ENCODE assay signal across 8 cellular contexts in the genomic region with DNA sequence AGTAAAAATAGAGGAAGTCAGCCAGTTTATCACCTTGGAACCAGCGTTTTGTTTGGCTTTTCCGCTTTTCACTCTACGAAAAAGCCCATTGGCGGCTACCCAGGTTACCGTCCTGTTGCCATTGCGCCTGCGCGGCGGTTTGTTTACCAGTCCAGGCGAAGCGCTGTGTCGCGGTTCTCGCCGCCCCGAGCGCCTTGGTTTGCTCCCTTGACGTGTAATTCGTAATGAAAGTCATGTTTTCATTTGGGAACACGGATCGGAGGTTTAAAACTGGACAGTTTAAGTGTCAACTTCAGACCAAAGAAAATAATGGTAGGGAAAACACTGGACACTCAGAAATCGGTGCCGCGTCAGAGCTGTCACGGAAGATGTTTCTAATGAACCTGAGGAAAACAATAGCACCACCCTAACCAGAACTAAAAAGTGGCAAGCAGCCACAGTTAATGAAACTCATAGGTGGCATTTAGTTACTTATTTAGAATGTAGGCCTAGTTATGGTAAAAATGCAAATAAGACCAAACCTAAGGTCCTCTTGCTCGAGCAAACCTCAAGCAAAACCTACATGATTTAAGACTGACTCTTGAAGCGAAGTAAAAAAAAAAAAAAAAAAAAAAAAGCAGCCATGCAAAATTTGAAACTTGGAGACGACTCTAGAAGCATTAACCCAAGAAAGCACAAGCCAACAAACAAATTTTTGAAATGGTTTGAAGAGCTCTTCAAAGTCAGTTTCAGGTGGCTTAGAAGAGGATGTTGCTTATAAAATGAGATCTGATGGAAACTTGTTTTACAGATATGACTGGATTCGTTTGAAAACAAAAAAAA. TPM values are rescaled to one million over a fixed set of nuclear protein-coding genes. Genes with fewer than 3 reads are reported as not detected.
A peak's percentile ranks its signal among the peaks of the same experiment; 100 is the strongest.
DNase-seq lines count a peak whose midpoint lies in the region; ATAC-seq, FAIRE-seq and TF ChIP-seq lines count a peak whose summit lies in the region.

No MANE protein-coding gene starts in this region.

- peak overlapping the region; percentile 96 to 98 (median 98) for H3K27ac Mint-ChIP-seq in CD14-positive monocyte
- H3K27ac Mint-ChIP-seq in mesothelial cell of epicardium, result peak overlapping the region; percentile 98

- H3K4me3 Mint-ChIP-seq in CD14-positive monocyte (peak overlapping the region; percentile 83 to 95), mesothelial cell of epicardium (peak overlapping the region; percentile 92)

- peak; percentile 94 for DNase-seq in CD14-positive monocyte (ENCODE audit: low spot score)
- peak; percentile 81 for DNase-seq in HK-2 (ENCODE audit: unreplicated experiment)
- peak; percentile 91 for DNase-seq in NOMO-1 treated with DMSO at 0.1 percent for 48 hours (lab: John Stamatoyannopoulos, UW; ENCODE audit: unreplicated experiment)
- DNase-seq in activated CD8-positive, alpha-beta memory T cell treated with anti-CD3 and anti-CD28 coated beads, Interleukin-2, amount 50 U/mL, for 24 hours (ENCODE audit: extremely low read depth), result peak; percentile 79
- DNase-seq in mesothelial cell of epicardium (ENCODE audit: low spot score in 2 of 2, unreplicated experiment in 2 of 2), result peak; percentile 88 to 90
- peak; percentile 80 to 83 for DNase-seq in stimulated activated CD8-positive, alpha-beta memory T cell treated with anti-CD3 and anti-CD28 coated beads, Interleukin-15, amount 100 ng/mL, for 48 hours (ENCODE audit: low read depth in 2 of 2)

- peak; percentile 70 for FAIRE-seq in endometrium (lab: Jason Lieb, UNC)

- intact Hi-C loops in CD14-positive monocyte (cut with micrococcal nuclease), result loop anchor here in 1 of 2 donors (10.0 kb wide), 1 partner anchor 82 kb away; a partner anchor contains a TSS

- H3K27me3 Mint-ChIP-seq in CD14-positive monocyte (ENCODE audit: low read depth in 3 of 3), result peaks cover 0 to 3% (median 0%) of the 10 kb centered on the region in 3 donors
- H3K27me3 Mint-ChIP-seq in mesothelial cell of epicardium (ENCODE audit: low read depth), result no peaks in the 10 kb centered on the region

- H3K9me3 Mint-ChIP-seq in CD14-positive monocyte (peaks cover 0 to 2% (median 0%) of the 10 kb centered on the region in 7 donors), mesothelial cell of epicardium (no peaks in the 10 kb centered on the region)

- TF ChIP-seq CTCF in CD14-positive monocyte (IDR thresholded peaks at IDR 0.05) (no peak), mesothelial cell of epicardium (IDR thresholded peaks at IDR 0.05; ENCODE audit: unreplicated experiment) (no peak)

- ATAC-seq in GM19455 (IDR thresholded peaks at IDR 0.05; ENCODE audit: unreplicated experiment), result peak; percentile 60

- H3K4me1 Mint-ChIP-seq in CD14-positive monocyte, result peaks cover 29% of the 10 kb centered on the region
- peaks cover 16% of the 10 kb centered on the region for H3K4me1 Mint-ChIP-seq in mesothelial cell of epicardium

- H3K36me3 Mint-ChIP-seq in CD14-positive monocyte, result no peaks in the 10 kb centered on the region
- H3K36me3 Mint-ChIP-seq in mesothelial cell of epicardium, result no peaks in the 10 kb centered on the region

RNA-seq across cellular contexts. Expression of a gene that starts 0.8 kb away (rescaled TPM):
- polyA plus RNA-seq in CD14-positive monocyte, result not detected
- total RNA-seq in mesothelial cell of epicardium, result 0.53 to 1.1 TPM (median 1.0 TPM) in 3 replicates

RNA-seq across cellular contexts. Expression of a gene that starts 20.4 kb away (rescaled TPM):
- 1 to 10 TPM; 9.2 to 9.5 TPM for polyA plus RNA-seq in CD14-positive monocyte
- total RNA-seq in mesothelial cell of epicardium, result 23.6 to 28.3 TPM (median 25.0 TPM) in 3 replicates

Comparison
In these comparisons a context has a peak if more than half of its experiments do, and no peak if none do; other contexts are left out.
1. Peak in every context shown above with its lines: DNase-seq and ATAC-seq.